ENCODE assay signal across 1 cellular context in the genomic region with DNA sequence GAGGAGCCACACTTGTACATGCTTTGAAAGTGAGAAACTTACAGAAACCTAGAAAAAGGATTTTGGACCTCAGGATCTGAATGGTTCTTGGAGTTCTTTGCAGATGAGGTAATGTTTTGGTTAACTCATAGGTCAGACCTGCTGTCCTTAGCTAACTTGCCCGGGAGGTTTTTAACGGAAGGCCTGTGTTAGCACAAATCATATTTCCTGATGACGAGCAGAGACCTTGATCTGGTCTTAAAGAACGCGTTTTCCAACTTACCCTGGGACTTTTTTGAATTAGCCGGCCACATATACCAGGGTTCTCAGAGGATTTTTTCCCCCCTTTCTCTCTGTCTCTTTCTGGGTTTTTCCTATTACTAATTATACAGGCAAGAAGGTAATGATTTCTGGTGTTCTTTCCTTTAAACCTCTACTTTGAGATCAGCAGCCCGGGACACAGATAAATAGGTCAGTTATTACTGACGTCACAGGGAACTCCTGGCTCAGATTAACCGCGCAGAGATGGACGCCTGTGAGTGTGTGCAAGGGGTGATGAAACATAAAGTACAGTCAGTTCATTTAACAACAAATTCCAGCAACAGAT.
A peak's percentile ranks its signal among the peaks of the same experiment; 100 is the strongest.
TF ChIP-seq lines count a peak whose summit lies in the region.

No MANE protein-coding gene starts in this region.

TF ChIP-seq in HepG2, 621 proteins besides CTCF, POLR2A, EP300 and RAD21 (continued from another document and continues in another):
- TF ChIP-seq, protein P1, sequence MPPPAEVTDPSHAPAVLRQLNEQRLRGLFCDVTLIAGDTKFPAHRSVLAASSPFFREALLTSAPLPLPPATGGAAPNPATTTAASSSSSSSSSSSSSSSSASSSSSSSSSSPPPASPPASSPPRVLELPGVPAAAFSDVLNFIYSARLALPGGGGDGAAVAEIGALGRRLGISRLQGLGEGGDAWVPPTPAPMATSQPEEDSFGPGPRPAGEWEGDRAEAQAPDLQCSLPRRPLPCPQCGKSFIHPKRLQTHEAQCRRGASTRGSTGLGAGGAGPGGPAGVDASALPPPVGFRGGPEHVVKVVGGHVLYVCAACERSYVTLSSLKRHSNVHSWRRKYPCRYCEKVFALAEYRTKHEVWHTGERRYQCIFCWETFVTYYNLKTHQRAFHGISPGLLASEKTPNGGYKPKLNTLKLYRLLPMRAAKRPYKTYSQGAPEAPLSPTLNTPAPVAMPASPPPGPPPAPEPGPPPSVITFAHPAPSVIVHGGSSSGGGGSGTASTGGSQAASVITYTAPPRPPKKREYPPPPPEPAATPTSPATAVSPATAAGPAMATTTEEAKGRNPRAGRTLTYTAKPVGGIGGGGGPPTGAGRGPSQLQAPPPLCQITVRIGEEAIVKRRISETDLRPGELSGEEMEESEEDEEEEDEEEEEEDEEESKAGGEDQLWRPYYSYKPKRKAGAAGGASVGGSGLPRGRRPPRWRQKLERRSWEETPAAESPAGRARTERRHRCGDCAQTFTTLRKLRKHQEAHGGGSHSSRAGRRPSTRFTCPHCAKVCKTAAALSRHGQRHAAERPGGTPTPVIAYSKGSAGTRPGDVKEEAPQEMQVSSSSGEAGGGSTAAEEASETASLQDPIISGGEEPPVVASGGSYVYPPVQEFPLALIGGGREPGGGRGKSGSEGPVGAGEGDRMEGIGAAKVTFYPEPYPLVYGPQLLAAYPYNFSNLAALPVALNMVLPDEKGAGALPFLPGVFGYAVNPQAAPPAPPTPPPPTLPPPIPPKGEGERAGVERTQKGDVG (CRISPR knock-in tag; IDR thresholded peaks at IDR 0.05; ENCODE audit: borderline replicate concordance): no peak
- TF ChIP-seq RCOR2 (CRISPR knock-in tag; IDR thresholded peaks at IDR 0.05): peak; percentile 61; the same call in 1 of the 2 replicates
- TF ChIP-seq, protein P2, sequence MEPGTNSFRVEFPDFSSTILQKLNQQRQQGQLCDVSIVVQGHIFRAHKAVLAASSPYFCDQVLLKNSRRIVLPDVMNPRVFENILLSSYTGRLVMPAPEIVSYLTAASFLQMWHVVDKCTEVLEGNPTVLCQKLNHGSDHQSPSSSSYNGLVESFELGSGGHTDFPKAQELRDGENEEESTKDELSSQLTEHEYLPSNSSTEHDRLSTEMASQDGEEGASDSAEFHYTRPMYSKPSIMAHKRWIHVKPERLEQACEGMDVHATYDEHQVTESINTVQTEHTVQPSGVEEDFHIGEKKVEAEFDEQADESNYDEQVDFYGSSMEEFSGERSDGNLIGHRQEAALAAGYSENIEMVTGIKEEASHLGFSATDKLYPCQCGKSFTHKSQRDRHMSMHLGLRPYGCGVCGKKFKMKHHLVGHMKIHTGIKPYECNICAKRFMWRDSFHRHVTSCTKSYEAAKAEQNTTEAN (CRISPR knock-in tag; conservative IDR thresholded peaks at IDR 0.05): no peak
- no peak for TF ChIP-seq HOXA5 (CRISPR knock-in tag; IDR thresholded peaks at IDR 0.05)
- no peak for TF ChIP-seq POGZ (CRISPR knock-in tag; IDR thresholded peaks at IDR 0.05)
- peak; percentile 20; the same call in 1 of the 2 replicates for TF ChIP-seq FOXO1 (CRISPR knock-in tag; IDR thresholded peaks at IDR 0.05)
- no peak for TF ChIP-seq ZNF841 (CRISPR knock-in tag; IDR thresholded peaks at IDR 0.05; ENCODE audit: borderline replicate concordance)
- TF ChIP-seq KLF16 (CRISPR knock-in tag; IDR thresholded peaks at IDR 0.05): 0 out of 4 replicates have a peak, but pooled peaks of 1 of the 2 experiments have one; percentile 20
- TF ChIP-seq LCORL (IDR thresholded peaks at IDR 0.05): no peak
- peak; percentile 68 for TF ChIP-seq LCORL (CRISPR knock-in tag; IDR thresholded peaks at IDR 0.05)
- no peak for TF ChIP-seq RFX1 (IDR thresholded peaks at IDR 0.05)
- TF ChIP-seq, protein P3, sequence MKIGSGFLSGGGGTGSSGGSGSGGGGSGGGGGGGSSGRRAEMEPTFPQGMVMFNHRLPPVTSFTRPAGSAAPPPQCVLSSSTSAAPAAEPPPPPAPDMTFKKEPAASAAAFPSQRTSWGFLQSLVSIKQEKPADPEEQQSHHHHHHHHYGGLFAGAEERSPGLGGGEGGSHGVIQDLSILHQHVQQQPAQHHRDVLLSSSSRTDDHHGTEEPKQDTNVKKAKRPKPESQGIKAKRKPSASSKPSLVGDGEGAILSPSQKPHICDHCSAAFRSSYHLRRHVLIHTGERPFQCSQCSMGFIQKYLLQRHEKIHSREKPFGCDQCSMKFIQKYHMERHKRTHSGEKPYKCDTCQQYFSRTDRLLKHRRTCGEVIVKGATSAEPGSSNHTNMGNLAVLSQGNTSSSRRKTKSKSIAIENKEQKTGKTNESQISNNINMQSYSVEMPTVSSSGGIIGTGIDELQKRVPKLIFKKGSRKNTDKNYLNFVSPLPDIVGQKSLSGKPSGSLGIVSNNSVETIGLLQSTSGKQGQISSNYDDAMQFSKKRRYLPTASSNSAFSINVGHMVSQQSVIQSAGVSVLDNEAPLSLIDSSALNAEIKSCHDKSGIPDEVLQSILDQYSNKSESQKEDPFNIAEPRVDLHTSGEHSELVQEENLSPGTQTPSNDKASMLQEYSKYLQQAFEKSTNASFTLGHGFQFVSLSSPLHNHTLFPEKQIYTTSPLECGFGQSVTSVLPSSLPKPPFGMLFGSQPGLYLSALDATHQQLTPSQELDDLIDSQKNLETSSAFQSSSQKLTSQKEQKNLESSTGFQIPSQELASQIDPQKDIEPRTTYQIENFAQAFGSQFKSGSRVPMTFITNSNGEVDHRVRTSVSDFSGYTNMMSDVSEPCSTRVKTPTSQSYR (CRISPR knock-in tag; IDR thresholded peaks at IDR 0.05; ENCODE audit: borderline replicate concordance): no peak
- TF ChIP-seq, protein P4, sequence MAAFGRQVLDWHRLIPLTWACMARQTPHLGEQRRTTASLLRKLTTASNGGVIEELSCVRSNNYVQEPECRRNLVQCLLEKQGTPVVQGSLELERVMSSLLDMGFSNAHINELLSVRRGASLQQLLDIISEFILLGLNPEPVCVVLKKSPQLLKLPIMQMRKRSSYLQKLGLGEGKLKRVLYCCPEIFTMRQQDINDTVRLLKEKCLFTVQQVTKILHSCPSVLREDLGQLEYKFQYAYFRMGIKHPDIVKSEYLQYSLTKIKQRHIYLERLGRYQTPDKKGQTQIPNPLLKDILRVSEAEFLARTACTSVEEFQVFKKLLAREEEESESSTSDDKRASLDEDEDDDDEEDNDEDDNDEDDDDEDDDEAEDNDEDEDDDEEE (CRISPR knock-in tag; IDR thresholded peaks at IDR 0.05): no peak
- TF ChIP-seq, protein P5, sequence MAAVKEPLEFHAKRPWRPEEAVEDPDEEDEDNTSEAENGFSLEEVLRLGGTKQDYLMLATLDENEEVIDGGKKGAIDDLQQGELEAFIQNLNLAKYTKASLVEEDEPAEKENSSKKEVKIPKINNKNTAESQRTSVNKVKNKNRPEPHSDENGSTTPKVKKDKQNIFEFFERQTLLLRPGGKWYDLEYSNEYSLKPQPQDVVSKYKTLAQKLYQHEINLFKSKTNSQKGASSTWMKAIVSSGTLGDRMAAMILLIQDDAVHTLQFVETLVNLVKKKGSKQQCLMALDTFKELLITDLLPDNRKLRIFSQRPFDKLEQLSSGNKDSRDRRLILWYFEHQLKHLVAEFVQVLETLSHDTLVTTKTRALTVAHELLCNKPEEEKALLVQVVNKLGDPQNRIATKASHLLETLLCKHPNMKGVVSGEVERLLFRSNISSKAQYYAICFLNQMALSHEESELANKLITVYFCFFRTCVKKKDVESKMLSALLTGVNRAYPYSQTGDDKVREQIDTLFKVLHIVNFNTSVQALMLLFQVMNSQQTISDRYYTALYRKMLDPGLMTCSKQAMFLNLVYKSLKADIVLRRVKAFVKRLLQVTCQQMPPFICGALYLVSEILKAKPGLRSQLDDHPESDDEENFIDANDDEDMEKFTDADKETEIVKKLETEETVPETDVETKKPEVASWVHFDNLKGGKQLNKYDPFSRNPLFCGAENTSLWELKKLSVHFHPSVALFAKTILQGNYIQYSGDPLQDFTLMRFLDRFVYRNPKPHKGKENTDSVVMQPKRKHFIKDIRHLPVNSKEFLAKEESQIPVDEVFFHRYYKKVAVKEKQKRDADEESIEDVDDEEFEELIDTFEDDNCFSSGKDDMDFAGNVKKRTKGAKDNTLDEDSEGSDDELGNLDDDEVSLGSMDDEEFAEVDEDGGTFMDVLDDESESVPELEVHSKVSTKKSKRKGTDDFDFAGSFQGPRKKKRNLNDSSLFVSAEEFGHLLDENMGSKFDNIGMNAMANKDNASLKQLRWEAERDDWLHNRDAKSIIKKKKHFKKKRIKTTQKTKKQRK (IDR thresholded peaks at IDR 0.05; ENCODE audit: low read length): no peak
- TF ChIP-seq MTF1 (CRISPR knock-in tag; IDR thresholded peaks at IDR 0.05): no peak
- TF ChIP-seq SETDB1 (CRISPR knock-in tag; IDR thresholded peaks at IDR 0.05; ENCODE audit: borderline replicate concordance): no peak
- TF ChIP-seq, protein P6, sequence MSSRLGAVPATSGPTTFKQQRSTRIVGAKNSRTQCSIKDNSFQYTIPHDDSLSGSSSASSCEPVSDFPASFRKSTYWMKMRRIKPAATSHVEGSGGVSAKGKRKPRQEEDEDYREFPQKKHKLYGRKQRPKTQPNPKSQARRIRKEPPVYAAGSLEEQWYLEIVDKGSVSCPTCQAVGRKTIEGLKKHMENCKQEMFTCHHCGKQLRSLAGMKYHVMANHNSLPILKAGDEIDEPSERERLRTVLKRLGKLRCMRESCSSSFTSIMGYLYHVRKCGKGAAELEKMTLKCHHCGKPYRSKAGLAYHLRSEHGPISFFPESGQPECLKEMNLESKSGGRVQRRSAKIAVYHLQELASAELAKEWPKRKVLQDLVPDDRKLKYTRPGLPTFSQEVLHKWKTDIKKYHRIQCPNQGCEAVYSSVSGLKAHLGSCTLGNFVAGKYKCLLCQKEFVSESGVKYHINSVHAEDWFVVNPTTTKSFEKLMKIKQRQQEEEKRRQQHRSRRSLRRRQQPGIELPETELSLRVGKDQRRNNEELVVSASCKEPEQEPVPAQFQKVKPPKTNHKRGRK (CRISPR knock-in tag; IDR thresholded peaks at IDR 0.05): no peak
- no peak for TF ChIP-seq ZBTB8A (CRISPR knock-in tag; IDR thresholded peaks at IDR 0.05; ENCODE audit: borderline replicate concordance, low read depth)
- no peak for TF ChIP-seq TAF1 (CRISPR knock-in tag; IDR thresholded peaks at IDR 0.05)
- TF ChIP-seq, protein P7, sequence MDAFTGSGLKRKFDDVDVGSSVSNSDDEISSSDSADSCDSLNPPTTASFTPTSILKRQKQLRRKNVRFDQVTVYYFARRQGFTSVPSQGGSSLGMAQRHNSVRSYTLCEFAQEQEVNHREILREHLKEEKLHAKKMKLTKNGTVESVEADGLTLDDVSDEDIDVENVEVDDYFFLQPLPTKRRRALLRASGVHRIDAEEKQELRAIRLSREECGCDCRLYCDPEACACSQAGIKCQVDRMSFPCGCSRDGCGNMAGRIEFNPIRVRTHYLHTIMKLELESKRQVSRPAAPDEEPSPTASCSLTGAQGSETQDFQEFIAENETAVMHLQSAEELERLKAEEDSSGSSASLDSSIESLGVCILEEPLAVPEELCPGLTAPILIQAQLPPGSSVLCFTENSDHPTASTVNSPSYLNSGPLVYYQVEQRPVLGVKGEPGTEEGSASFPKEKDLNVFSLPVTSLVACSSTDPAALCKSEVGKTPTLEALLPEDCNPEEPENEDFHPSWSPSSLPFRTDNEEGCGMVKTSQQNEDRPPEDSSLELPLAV (CRISPR knock-in tag; conservative IDR thresholded peaks at IDR 0.05; ENCODE audit: low read depth): no peak
- no peak for TF ChIP-seq AGO1 (IDR thresholded peaks at IDR 0.05; ENCODE audit: low read depth, low read length, poor library complexity, severe bottlenecking)
- no peak for TF ChIP-seq ZNF24 (IDR thresholded peaks at IDR 0.05)
- TF ChIP-seq, protein P8, sequence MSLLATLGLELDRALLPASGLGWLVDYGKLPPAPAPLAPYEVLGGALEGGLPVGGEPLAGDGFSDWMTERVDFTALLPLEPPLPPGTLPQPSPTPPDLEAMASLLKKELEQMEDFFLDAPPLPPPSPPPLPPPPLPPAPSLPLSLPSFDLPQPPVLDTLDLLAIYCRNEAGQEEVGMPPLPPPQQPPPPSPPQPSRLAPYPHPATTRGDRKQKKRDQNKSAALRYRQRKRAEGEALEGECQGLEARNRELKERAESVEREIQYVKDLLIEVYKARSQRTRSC (CRISPR knock-in tag; IDR thresholded peaks at IDR 0.05; ENCODE audit: low read depth): no peak
- TF ChIP-seq SAP130 (CRISPR knock-in tag; IDR thresholded peaks at IDR 0.05; ENCODE audit: low read depth): peak; percentile 63
- TF ChIP-seq, protein P9, sequence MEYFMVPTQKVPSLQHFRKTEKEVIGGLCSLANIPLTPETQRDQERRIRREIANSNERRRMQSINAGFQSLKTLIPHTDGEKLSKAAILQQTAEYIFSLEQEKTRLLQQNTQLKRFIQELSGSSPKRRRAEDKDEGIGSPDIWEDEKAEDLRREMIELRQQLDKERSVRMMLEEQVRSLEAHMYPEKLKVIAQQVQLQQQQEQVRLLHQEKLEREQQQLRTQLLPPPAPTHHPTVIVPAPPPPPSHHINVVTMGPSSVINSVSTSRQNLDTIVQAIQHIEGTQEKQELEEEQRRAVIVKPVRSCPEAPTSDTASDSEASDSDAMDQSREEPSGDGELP (IDR thresholded peaks at IDR 0.05; ENCODE audit: borderline replicate concordance, low read depth): no peak
- TF ChIP-seq, protein P10, sequence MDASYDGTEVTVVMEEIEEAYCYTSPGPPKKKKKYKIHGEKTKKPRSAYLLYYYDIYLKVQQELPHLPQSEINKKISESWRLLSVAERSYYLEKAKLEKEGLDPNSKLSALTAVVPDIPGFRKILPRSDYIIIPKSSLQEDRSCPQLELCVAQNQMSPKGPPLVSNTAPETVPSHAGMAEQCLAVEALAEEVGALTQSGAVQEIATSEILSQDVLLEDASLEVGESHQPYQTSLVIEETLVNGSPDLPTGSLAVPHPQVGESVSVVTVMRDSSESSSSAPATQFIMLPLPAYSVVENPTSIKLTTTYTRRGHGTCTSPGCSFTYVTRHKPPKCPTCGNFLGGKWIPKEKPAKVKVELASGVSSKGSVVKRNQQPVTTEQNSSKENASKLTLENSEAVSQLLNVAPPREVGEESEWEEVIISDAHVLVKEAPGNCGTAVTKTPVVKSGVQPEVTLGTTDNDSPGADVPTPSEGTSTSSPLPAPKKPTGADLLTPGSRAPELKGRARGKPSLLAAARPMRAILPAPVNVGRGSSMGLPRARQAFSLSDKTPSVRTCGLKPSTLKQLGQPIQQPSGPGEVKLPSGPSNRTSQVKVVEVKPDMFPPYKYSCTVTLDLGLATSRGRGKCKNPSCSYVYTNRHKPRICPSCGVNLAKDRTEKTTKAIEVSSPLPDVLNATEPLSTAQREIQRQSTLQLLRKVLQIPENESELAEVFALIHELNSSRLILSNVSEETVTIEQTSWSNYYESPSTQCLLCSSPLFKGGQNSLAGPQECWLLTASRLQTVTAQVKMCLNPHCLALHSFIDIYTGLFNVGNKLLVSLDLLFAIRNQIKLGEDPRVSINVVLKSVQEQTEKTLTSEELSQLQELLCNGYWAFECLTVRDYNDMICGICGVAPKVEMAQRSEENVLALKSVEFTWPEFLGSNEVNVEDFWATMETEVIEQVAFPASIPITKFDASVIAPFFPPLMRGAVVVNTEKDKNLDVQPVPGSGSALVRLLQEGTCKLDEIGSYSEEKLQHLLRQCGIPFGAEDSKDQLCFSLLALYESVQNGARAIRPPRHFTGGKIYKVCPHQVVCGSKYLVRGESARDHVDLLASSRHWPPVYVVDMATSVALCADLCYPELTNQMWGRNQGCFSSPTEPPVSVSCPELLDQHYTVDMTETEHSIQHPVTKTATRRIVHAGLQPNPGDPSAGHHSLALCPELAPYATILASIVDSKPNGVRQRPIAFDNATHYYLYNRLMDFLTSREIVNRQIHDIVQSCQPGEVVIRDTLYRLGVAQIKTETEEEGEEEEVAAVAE (CRISPR knock-in tag; IDR thresholded peaks at IDR 0.05; ENCODE audit: borderline replicate concordance): 0 out of 2 replicates have a peak, but pooled peaks have one; percentile 23
- TF ChIP-seq KAT8 (CRISPR knock-in tag; IDR thresholded peaks at IDR 0.05): no peak
- TF ChIP-seq TOPORS (CRISPR knock-in tag; IDR thresholded peaks at IDR 0.05): no peak
- TF ChIP-seq ZSCAN9 (CRISPR knock-in tag; IDR thresholded peaks at IDR 0.05; ENCODE audit: borderline replicate concordance): no peak
- no peak for TF ChIP-seq ZNF501 (CRISPR knock-in tag; IDR thresholded peaks at IDR 0.05)
- no peak for TF ChIP-seq ZMYM2 (CRISPR knock-in tag; IDR thresholded peaks at IDR 0.05)
